ENCODE assay signal across 8 cellular contexts in the genomic region with DNA sequence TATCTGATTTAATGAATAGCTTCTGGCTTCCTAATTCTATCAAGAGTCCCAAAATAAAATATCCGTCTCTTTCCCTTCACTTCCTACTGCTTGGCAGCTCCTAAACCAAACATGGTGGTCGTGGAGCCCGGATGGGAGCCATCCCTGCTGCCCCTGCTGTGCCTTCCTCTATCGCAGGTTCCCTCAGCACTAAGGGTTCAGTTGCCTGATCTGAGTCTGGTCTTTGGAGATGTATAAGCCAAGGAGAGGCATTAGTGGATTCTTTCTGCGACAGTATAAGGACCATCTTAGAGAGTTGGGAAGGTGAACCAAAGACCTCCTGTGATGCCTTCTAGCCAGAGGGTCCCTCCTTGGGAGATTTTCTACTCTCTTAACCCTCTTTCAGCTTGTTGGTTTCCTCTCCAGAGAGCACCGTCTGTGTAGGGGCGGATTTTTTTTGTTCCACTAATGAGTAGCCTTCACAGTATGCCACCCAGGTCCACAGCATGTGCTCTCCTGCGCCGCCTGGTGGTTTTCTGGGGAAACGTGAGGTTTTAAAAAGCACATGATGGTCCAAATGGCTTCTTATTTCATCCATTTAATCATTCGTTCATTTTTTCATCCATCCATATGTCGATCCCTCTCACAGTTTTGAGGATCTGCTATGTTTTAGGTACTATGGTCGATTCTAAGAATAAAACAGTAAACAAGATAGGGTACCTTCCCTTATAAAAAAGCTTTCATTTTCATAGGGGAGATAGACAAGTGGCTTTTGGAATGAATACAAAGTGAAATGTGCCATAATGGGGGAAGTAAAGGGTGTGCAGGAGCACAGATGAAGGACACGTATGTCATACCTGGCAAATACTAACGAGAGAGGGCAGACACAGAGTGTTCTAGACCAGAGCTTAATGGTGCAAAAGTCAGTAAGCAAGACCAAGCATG.
DNase-seq lines count a peak whose midpoint lies in the region; ATAC-seq, FAIRE-seq and TF ChIP-seq lines count a peak whose summit lies in the region.

No MANE protein-coding gene starts in this region.

- DNase-seq in NOMO-1 treated with DMSO at 0.1 percent for 48 hours (lab: John Stamatoyannopoulos, UW; ENCODE audit: unreplicated experiment) (peak; percentile 32), NOMO-1 treated with dmso at 0.1 percent for 144 hours (lab: John Stamatoyannopoulos, UW; ENCODE audit: unreplicated experiment) (no peak), NCI-H1092 treated with DMSO at 0.1 percent for 48 hours (lab: John Stamatoyannopoulos, UW) (peak; percentile 80), cardiac fibroblast (ENCODE audit: low read depth in 2 of 2) (peak; percentile 65 to 66), keratinocyte (ENCODE audit: low read depth, low spot score) (no peak)
- peak; percentile 40 for DNase-seq in stimulated activated CD4-positive, alpha-beta T cell treated with anti-CD3 and anti-CD28 coated beads, Interleukin-4, amount 100 ng/mL, for 24 hours

- no peaks in the 10 kb centered on the region for H4K20me1 ChIP-seq in SU-DHL-6 (ENCODE audit: low read depth, low read length)
- no peaks in the 10 kb centered on the region for H4K20me1 ChIP-seq in keratinocyte (ENCODE audit: control insufficient read depth, extremely low read depth, insufficient read depth, low read length)

- H3K9me2 ChIP-seq in SU-DHL-6 (replicated peaks; ENCODE audit: insufficient read depth, low read length): no peaks in the 10 kb centered on the region

- FAIRE-seq in keratinocyte (lab: Jason Lieb, UNC): peak; percentile 46

- H3K27ac ChIP-seq in SU-DHL-6 (ENCODE audit: low read depth, low read length) (no peak overlapping the region), keratinocyte (ENCODE audit: control insufficient read depth, insufficient read depth, low read length) (no peak overlapping the region)

- TF ChIP-seq CTCF in SU-DHL-6 (IDR thresholded peaks at IDR 0.05; ENCODE audit: insufficient read depth, low read length, poor library complexity, severe bottlenecking) (peak; percentile 70), cardiac fibroblast (IDR thresholded peaks at IDR 0.05; ENCODE audit: low read depth, low read length) (peak; percentile 95), keratinocyte (optimal IDR thresholded peaks at IDR 0.05 in 1 of 3, IDR thresholded peaks at IDR 0.05 in 1 of 3, conservative IDR thresholded peaks at IDR 0.05 in 1 of 3; ENCODE audit: extremely low read depth in 1 of 3, insufficient read depth in 2 of 3, low read length in 3 of 3) (peak; percentile 81 to 95 (median 92))

- no peaks in the 10 kb centered on the region for H3K9me1 ChIP-seq in keratinocyte (ENCODE audit: control insufficient read depth, extremely low read depth, insufficient read depth, low read length)

- H3K4me1 ChIP-seq in keratinocyte (ENCODE audit: control insufficient read depth, extremely low read depth, insufficient read depth, low read length): peaks cover 10% of the 10 kb centered on the region

- H3K9ac ChIP-seq in SU-DHL-6 (ENCODE audit: low read length) (no peak overlapping the region), keratinocyte (ENCODE audit: control insufficient read depth, extremely low read depth, insufficient read depth, low read length) (no peak overlapping the region)

- dilution Hi-C loops in keratinocyte (cut with MboI; ENCODE audit: extremely low pct_ligation_motif_present, low sequenced_read_pairs): no loop called here

- H3K4me2 ChIP-seq in SU-DHL-6 (ENCODE audit: low read depth, low read length, poor library complexity, severe bottlenecking) (no peak overlapping the region), keratinocyte (ENCODE audit: control insufficient read depth, extremely low read depth, insufficient read depth, low read depth, low read length) (no peak overlapping the region)

- H3K4me3 ChIP-seq in SU-DHL-6 (ENCODE audit: insufficient read depth, low read length, poor library complexity, severe bottlenecking) (no peak overlapping the region), cardiac fibroblast (replicated peaks in 1 of 2; ENCODE audit: low read depth in 2 of 2, low read length in 2 of 2) (no peak overlapping the region), keratinocyte (ENCODE audit: control insufficient read depth in 2 of 3, extremely low read depth in 1 of 3, insufficient read depth in 2 of 3, low read depth in 1 of 3, low read length in 3 of 3) (no peak overlapping the region)

- TF ChIP-seq POLR2A in GM18505 (IDR thresholded peaks at IDR 0.05; ENCODE audit: borderline replicate concordance, extremely low read depth, insufficient read depth, insufficient read length): no peak

- H3K9me3 ChIP-seq in SU-DHL-6 (ENCODE audit: insufficient read depth, low read length): no peaks in the 10 kb centered on the region
- H3K9me3 ChIP-seq in keratinocyte (ENCODE audit: control insufficient read depth, low read depth, low read length): no peaks in the 10 kb centered on the region

- no peaks in the 10 kb centered on the region for H3K27me3 ChIP-seq in SU-DHL-6 (ENCODE audit: low read length)
- no peaks in the 10 kb centered on the region for H3K27me3 ChIP-seq in keratinocyte (ENCODE audit: control insufficient read depth, extremely low read depth, insufficient read depth, low read length)

- no peaks in the 10 kb centered on the region for H3F3A ChIP-seq in SU-DHL-6 (ENCODE audit: insufficient read depth)

- H3K79me2 ChIP-seq in SU-DHL-6 (ENCODE audit: insufficient read depth, low read length): no peaks in the 10 kb centered on the region
- H3K79me2 ChIP-seq in keratinocyte (ENCODE audit: control insufficient read depth, insufficient read depth, low read length): no peaks in the 10 kb centered on the region

- no peaks in the 10 kb centered on the region for H3K36me3 ChIP-seq in SU-DHL-6 (ENCODE audit: low read length)
- H3K36me3 ChIP-seq in keratinocyte (ENCODE audit: control insufficient read depth in 2 of 2, extremely low read depth in 1 of 2, insufficient read depth in 2 of 2, low read length in 2 of 2): no peaks in the 10 kb centered on the region

- H2AFZ ChIP-seq in SU-DHL-6 (ENCODE audit: low read depth, low read length, severe bottlenecking) (no peak overlapping the region), keratinocyte (ENCODE audit: control insufficient read depth, low read length) (no peak overlapping the region)

- ATAC-seq in GM18505 (IDR thresholded peaks at IDR 0.05; ENCODE audit: unreplicated experiment): no peak

Comparison
In these comparisons a context has a peak if more than half of its experiments do, and no peak if none do; other contexts are left out.
1. DNase-seq: peak in NOMO-1 treated with DMSO at 0.1 percent for 48 hours (single experiment), NCI-H1092 treated with DMSO at 0.1 percent for 48 hours (single experiment), cardiac fibroblast (2 of 2) and stimulated activated CD4-positive, alpha-beta T cell treated with anti-CD3 and anti-CD28 coated beads, Interleukin-4, amount 100 ng/mL, for 24 hours (single experiment); none in NOMO-1 treated with dmso at 0.1 percent for 144 hours (single experiment) and keratinocyte (single experiment).
2. Peak in every context shown above with its lines, with median percentiles within 50 percentile points of each other: CTCF ChIP-seq.